15 cellular contexts compared by ENCODE assay signal in the genomic region with DNA sequence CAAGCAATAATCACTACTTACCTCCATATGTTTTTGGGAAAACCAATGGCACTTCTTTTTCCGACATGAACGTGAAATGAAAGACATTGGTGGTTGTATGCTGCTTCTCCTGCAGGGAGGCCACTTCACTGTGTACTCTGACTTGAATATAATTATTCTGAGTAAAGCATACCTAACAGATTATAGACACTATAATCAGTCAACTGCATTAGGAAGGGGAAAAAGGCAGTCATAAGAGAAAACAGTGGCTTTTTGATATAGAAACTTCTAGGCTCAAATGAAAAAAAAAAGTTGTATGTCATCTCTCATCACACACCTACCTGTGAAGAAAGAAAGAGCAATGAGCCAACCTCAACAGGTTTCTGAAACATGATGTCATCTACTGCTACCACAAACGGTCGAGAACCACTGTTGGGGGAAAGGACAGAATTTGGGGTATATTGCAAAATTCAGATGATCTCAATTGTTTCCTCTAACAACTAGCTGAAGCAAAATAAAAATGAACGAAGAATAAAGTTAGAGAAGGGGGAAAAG. TPM values are rescaled to one million over a fixed set of nuclear protein-coding genes. Genes with fewer than 3 reads are reported as not detected.
DNase-seq lines count a peak whose midpoint lies in the region; ATAC-seq and TF ChIP-seq lines count a peak whose summit lies in the region.
"Had no signal": no experiment of that assay in that cellular context is flagged by ENCODE, and none has a peak within 500 bp of the region (broad histone marks: within the 10 kb centered on the region; RNA-seq: fewer than 3 reads in every experiment).

No MANE protein-coding gene starts in this region.

- peak; percentile 45 for ATAC-seq in activated CD8-positive, alpha-beta T cell treated with anti-CD3 and anti-CD28 coated beads for 36 hours
- no peak for ATAC-seq in activated CD8-positive, alpha-beta T cell treated with anti-CD3 and anti-CD28 coated beads, Interleukin-2, amount 10 ng/mL, durations not matched to agents 7 days and 5 days
- ATAC-seq in stimulated activated naive CD8-positive, alpha-beta T cell treated with anti-CD3 and anti-CD28 coated beads, Interleukin-15, amount 100 ng/mL, for 72 hours: peak; percentile 58
- ATAC-seq in stimulated activated naive CD8-positive, alpha-beta T cell treated with anti-CD3 and anti-CD28 coated beads, Interleukin-15, Interleukin-2, amounts not matched to agents 100 U/mL and 50 U/mL, for 24 hours: no peak
- peak; percentile 42 for ATAC-seq in activated T-helper 17 cell treated with anti-CD3 and anti-CD28 coated beads, Interleukin-2, amount 50 U/mL, for 72 hours (replicated peaks)
- no peak for ATAC-seq in stimulated activated effector memory CD8-positive, alpha-beta T cell treated with anti-CD3 and anti-CD28 coated beads, Interleukin-12 subunit alpha, Interleukin-12 subunit beta, amount 100 ng/mL, for 72 hours
- no peak for ATAC-seq in GM21447 (IDR thresholded peaks at IDR 0.05; ENCODE audit: unreplicated experiment)

- H3K27ac Mint-ChIP-seq in activated CD8-positive, alpha-beta T cell treated with anti-CD3 and anti-CD28 coated beads for 36 hours: peak overlapping the region; percentile 42
- no peak overlapping the region for H3K27ac Mint-ChIP-seq in activated CD8-positive, alpha-beta T cell treated with anti-CD3 and anti-CD28 coated beads, Interleukin-2, amount 10 ng/mL, durations not matched to agents 7 days and 5 days
- H3K27ac Mint-ChIP-seq in stimulated activated naive CD8-positive, alpha-beta T cell treated with anti-CD3 and anti-CD28 coated beads, Interleukin-15, amount 100 ng/mL, for 72 hours: no peak overlapping the region
- H3K27ac Mint-ChIP-seq in activated T-helper 17 cell treated with anti-CD3 and anti-CD28 coated beads, Interleukin-2, amount 50 U/mL, for 72 hours: peak overlapping the region; percentile 35
- peak overlapping the region; percentile 34 for H3K27ac Mint-ChIP-seq in stimulated activated effector memory CD8-positive, alpha-beta T cell treated with anti-CD3 and anti-CD28 coated beads, Interleukin-12 subunit alpha, Interleukin-12 subunit beta, amount 100 ng/mL, for 72 hours
- H3K27ac Mint-ChIP-seq: B cell; CD4-positive, alpha-beta T cell; H9 had no signal

- no peaks in the 10 kb centered on the region for H3K27me3 Mint-ChIP-seq in activated CD8-positive, alpha-beta T cell treated with anti-CD3 and anti-CD28 coated beads for 36 hours
- H3K27me3 Mint-ChIP-seq in activated CD8-positive, alpha-beta T cell treated with anti-CD3 and anti-CD28 coated beads, Interleukin-2, amount 10 ng/mL, durations not matched to agents 7 days and 5 days (ENCODE audit: low read depth): no peaks in the 10 kb centered on the region
- H3K27me3 Mint-ChIP-seq in stimulated activated naive CD8-positive, alpha-beta T cell treated with anti-CD3 and anti-CD28 coated beads, Interleukin-15, amount 100 ng/mL, for 72 hours: no peaks in the 10 kb centered on the region
- H3K27me3 Mint-ChIP-seq in activated T-helper 17 cell treated with anti-CD3 and anti-CD28 coated beads, Interleukin-2, amount 50 U/mL, for 72 hours: no peaks in the 10 kb centered on the region
- H3K27me3 Mint-ChIP-seq: B cell; CD4-positive, alpha-beta T cell had no signal

- DNase-seq in activated CD8-positive, alpha-beta T cell treated with anti-CD3 and anti-CD28 coated beads for 36 hours: peak; percentile 3
- no peak for DNase-seq in activated CD8-positive, alpha-beta T cell treated with anti-CD3 and anti-CD28 coated beads, Interleukin-2, amount 10 ng/mL, durations not matched to agents 7 days and 5 days
- DNase-seq in stimulated activated naive CD8-positive, alpha-beta T cell treated with anti-CD3 and anti-CD28 coated beads, Interleukin-15, amount 100 ng/mL, for 72 hours: no peak
- DNase-seq in stimulated activated naive CD8-positive, alpha-beta T cell treated with anti-CD3 and anti-CD28 coated beads, Interleukin-15, Interleukin-2, amounts not matched to agents 100 U/mL and 50 U/mL, for 24 hours: no peak
- DNase-seq in stimulated activated effector memory CD8-positive, alpha-beta T cell treated with anti-CD3 and anti-CD28 coated beads, Interleukin-12 subunit alpha, Interleukin-12 subunit beta, amount 100 ng/mL, for 72 hours (ENCODE audit: low spot score in 2 of 2): no peak
- DNase-seq in glomerular visceral epithelial cell (ENCODE audit: extremely low spot score): no peak
- DNase-seq: C1 segment of cervical spinal cord; Calu3; CD4-positive, alpha-beta T cell; DMS 273 treated with DMSO at 0.1 percent for 48 hours; GOT3; H9 had no signal

- intact Hi-C loops in activated CD8-positive, alpha-beta T cell treated with anti-CD3 and anti-CD28 coated beads for 36 hours (cut with micrococcal nuclease): no loop called here

- POLR2A ChIA-PET in activated CD8-positive, alpha-beta T cell treated with anti-CD3 and anti-CD28 coated beads for 36 hours (lab: Charles Lee): no interaction called here
- POLR2A ChIA-PET in activated CD8-positive, alpha-beta T cell treated with anti-CD3 and anti-CD28 coated beads, Interleukin-2, amount 10 ng/mL, durations not matched to agents 7 days and 5 days (lab: Charles Lee): no interaction called here

- H3K9me3 Mint-ChIP-seq in activated CD8-positive, alpha-beta T cell treated with anti-CD3 and anti-CD28 coated beads for 36 hours: no peaks in the 10 kb centered on the region
- H3K9me3 Mint-ChIP-seq in activated CD8-positive, alpha-beta T cell treated with anti-CD3 and anti-CD28 coated beads, Interleukin-2, amount 10 ng/mL, durations not matched to agents 7 days and 5 days (ENCODE audit: insufficient read depth): no peaks in the 10 kb centered on the region
- H3K9me3 Mint-ChIP-seq in stimulated activated naive CD8-positive, alpha-beta T cell treated with anti-CD3 and anti-CD28 coated beads, Interleukin-15, amount 100 ng/mL, for 72 hours: no peaks in the 10 kb centered on the region
- H3K9me3 Mint-ChIP-seq in activated T-helper 17 cell treated with anti-CD3 and anti-CD28 coated beads, Interleukin-2, amount 50 U/mL, for 72 hours: no peaks in the 10 kb centered on the region
- no peaks in the 10 kb centered on the region for H3K9me3 Mint-ChIP-seq in stimulated activated effector memory CD8-positive, alpha-beta T cell treated with anti-CD3 and anti-CD28 coated beads, Interleukin-12 subunit alpha, Interleukin-12 subunit beta, amount 100 ng/mL, for 72 hours
- H3K9me3 Mint-ChIP-seq: CD4-positive, alpha-beta T cell; H9 had no signal

- no peak for TF ChIP-seq CTCF in activated CD8-positive, alpha-beta T cell treated with anti-CD3 and anti-CD28 coated beads for 36 hours (IDR thresholded peaks at IDR 0.05)

- no peak overlapping the region for H3K4me3 Mint-ChIP-seq in activated CD8-positive, alpha-beta T cell treated with anti-CD3 and anti-CD28 coated beads for 36 hours
- H3K4me3 Mint-ChIP-seq in activated CD8-positive, alpha-beta T cell treated with anti-CD3 and anti-CD28 coated beads, Interleukin-2, amount 10 ng/mL, durations not matched to agents 7 days and 5 days: no peak overlapping the region
- no peak overlapping the region for H3K4me3 Mint-ChIP-seq in stimulated activated naive CD8-positive, alpha-beta T cell treated with anti-CD3 and anti-CD28 coated beads, Interleukin-15, amount 100 ng/mL, for 72 hours
- no peak overlapping the region for H3K4me3 Mint-ChIP-seq in activated T-helper 17 cell treated with anti-CD3 and anti-CD28 coated beads, Interleukin-2, amount 50 U/mL, for 72 hours
- H3K4me3 Mint-ChIP-seq in stimulated activated effector memory CD8-positive, alpha-beta T cell treated with anti-CD3 and anti-CD28 coated beads, Interleukin-12 subunit alpha, Interleukin-12 subunit beta, amount 100 ng/mL, for 72 hours: no peak overlapping the region
- H3K4me3 Mint-ChIP-seq: B cell; CD4-positive, alpha-beta T cell; H9 had no signal

- H3K36me3 Mint-ChIP-seq in activated CD8-positive, alpha-beta T cell treated with anti-CD3 and anti-CD28 coated beads for 36 hours (ENCODE audit: low read depth): peaks cover 16% of the 10 kb centered on the region
- peaks cover 23% of the 10 kb centered on the region for H3K36me3 Mint-ChIP-seq in activated CD8-positive, alpha-beta T cell treated with anti-CD3 and anti-CD28 coated beads, Interleukin-2, amount 10 ng/mL, durations not matched to agents 7 days and 5 days (ENCODE audit: low read depth)
- peaks cover 66% of the 10 kb centered on the region for H3K36me3 Mint-ChIP-seq in activated T-helper 17 cell treated with anti-CD3 and anti-CD28 coated beads, Interleukin-2, amount 50 U/mL, for 72 hours (ENCODE audit: low read depth)
- peaks cover 90% of the 10 kb centered on the region for H3K36me3 Mint-ChIP-seq in stimulated activated effector memory CD8-positive, alpha-beta T cell treated with anti-CD3 and anti-CD28 coated beads, Interleukin-12 subunit alpha, Interleukin-12 subunit beta, amount 100 ng/mL, for 72 hours

- CTCF ChIA-PET in activated CD8-positive, alpha-beta T cell treated with anti-CD3 and anti-CD28 coated beads for 36 hours (lab: Charles Lee): interaction anchor here (1.9 kb wide), 1 partner anchor 197 kb away, joined by 8 read pairs; no protein-coding TSS in a partner anchor
- CTCF ChIA-PET in activated CD8-positive, alpha-beta T cell treated with anti-CD3 and anti-CD28 coated beads, Interleukin-2, amount 10 ng/mL, durations not matched to agents 7 days and 5 days (lab: Charles Lee): interaction anchor here (1.7 kb wide), 1 partner anchor 197 kb away, joined by 8 read pairs; no protein-coding TSS in a partner anchor

- peaks cover 9% of the 10 kb centered on the region for H3K4me1 Mint-ChIP-seq in activated CD8-positive, alpha-beta T cell treated with anti-CD3 and anti-CD28 coated beads for 36 hours (ENCODE audit: low read depth)
- peaks cover 8% of the 10 kb centered on the region for H3K4me1 Mint-ChIP-seq in activated CD8-positive, alpha-beta T cell treated with anti-CD3 and anti-CD28 coated beads, Interleukin-2, amount 10 ng/mL, durations not matched to agents 7 days and 5 days (ENCODE audit: low read depth)
- no peaks in the 10 kb centered on the region for H3K4me1 Mint-ChIP-seq in stimulated activated naive CD8-positive, alpha-beta T cell treated with anti-CD3 and anti-CD28 coated beads, Interleukin-15, amount 100 ng/mL, for 72 hours
- no peaks in the 10 kb centered on the region for H3K4me1 Mint-ChIP-seq in activated T-helper 17 cell treated with anti-CD3 and anti-CD28 coated beads, Interleukin-2, amount 50 U/mL, for 72 hours
- no peaks in the 10 kb centered on the region for H3K4me1 Mint-ChIP-seq in stimulated activated effector memory CD8-positive, alpha-beta T cell treated with anti-CD3 and anti-CD28 coated beads, Interleukin-12 subunit alpha, Interleukin-12 subunit beta, amount 100 ng/mL, for 72 hours
- H3K4me1 Mint-ChIP-seq: B cell had no signal

RNA-seq across cellular contexts. Expression of a gene that starts 37.4 kb away (rescaled TPM):
- 10 to 100 TPM; 39.6 to 42.0 TPM for total RNA-seq in activated CD8-positive, alpha-beta T cell treated with anti-CD3 and anti-CD28 coated beads for 36 hours
- 10 to 100 TPM; 29.3 to 32.3 TPM for total RNA-seq in activated CD8-positive, alpha-beta T cell treated with anti-CD3 and anti-CD28 coated beads, Interleukin-2, amount 10 ng/mL, durations not matched to agents 7 days and 5 days
- 10 to 100 TPM; 48.4 to 81.1 TPM for total RNA-seq in activated T-helper 17 cell treated with anti-CD3 and anti-CD28 coated beads, Interleukin-2, amount 50 U/mL, for 72 hours

RNA-seq across cellular contexts. Expression of a gene that starts 38.3 kb away (rescaled TPM):
- total RNA-seq in activated CD8-positive, alpha-beta T cell treated with anti-CD3 and anti-CD28 coated beads for 36 hours: 10 to 100 TPM; 28.1 to 28.3 TPM
- total RNA-seq in activated CD8-positive, alpha-beta T cell treated with anti-CD3 and anti-CD28 coated beads, Interleukin-2, amount 10 ng/mL, durations not matched to agents 7 days and 5 days: 10 to 100 TPM; 23.5 to 29.0 TPM
- 10 to 100 TPM; 34.5 to 40.1 TPM for total RNA-seq in activated T-helper 17 cell treated with anti-CD3 and anti-CD28 coated beads, Interleukin-2, amount 50 U/mL, for 72 hours

Comparison
In these comparisons a context has a peak if more than half of its experiments do, and no peak if none do; other contexts are left out.
1. ATAC-seq: peak in activated CD8-positive, alpha-beta T cell treated with anti-CD3 and anti-CD28 coated beads for 36 hours (single experiment), stimulated activated naive CD8-positive, alpha-beta T cell treated with anti-CD3 and anti-CD28 coated beads, Interleukin-15, amount 100 ng/mL, for 72 hours (single experiment) and activated T-helper 17 cell treated with anti-CD3 and anti-CD28 coated beads, Interleukin-2, amount 50 U/mL, for 72 hours (single experiment); none in activated CD8-positive, alpha-beta T cell treated with anti-CD3 and anti-CD28 coated beads, Interleukin-2, amount 10 ng/mL, durations not matched to agents 7 days and 5 days (single experiment), stimulated activated naive CD8-positive, alpha-beta T cell treated with anti-CD3 and anti-CD28 coated beads, Interleukin-15, Interleukin-2, amounts not matched to agents 100 U/mL and 50 U/mL, for 24 hours (single experiment), stimulated activated effector memory CD8-positive, alpha-beta T cell treated with anti-CD3 and anti-CD28 coated beads, Interleukin-12 subunit alpha, Interleukin-12 subunit beta, amount 100 ng/mL, for 72 hours (single experiment) and GM21447 (single experiment).
2. H3K27ac Mint-ChIP-seq: peak in activated CD8-positive, alpha-beta T cell treated with anti-CD3 and anti-CD28 coated beads for 36 hours (single experiment), activated T-helper 17 cell treated with anti-CD3 and anti-CD28 coated beads, Interleukin-2, amount 50 U/mL, for 72 hours (single experiment) and stimulated activated effector memory CD8-positive, alpha-beta T cell treated with anti-CD3 and anti-CD28 coated beads, Interleukin-12 subunit alpha, Interleukin-12 subunit beta, amount 100 ng/mL, for 72 hours (single experiment); none in activated CD8-positive, alpha-beta T cell treated with anti-CD3 and anti-CD28 coated beads, Interleukin-2, amount 10 ng/mL, durations not matched to agents 7 days and 5 days (single experiment) and stimulated activated naive CD8-positive, alpha-beta T cell treated with anti-CD3 and anti-CD28 coated beads, Interleukin-15, amount 100 ng/mL, for 72 hours (0 of 2).